2 cellular contexts compared by ENCODE assay signal in the genomic region with DNA sequence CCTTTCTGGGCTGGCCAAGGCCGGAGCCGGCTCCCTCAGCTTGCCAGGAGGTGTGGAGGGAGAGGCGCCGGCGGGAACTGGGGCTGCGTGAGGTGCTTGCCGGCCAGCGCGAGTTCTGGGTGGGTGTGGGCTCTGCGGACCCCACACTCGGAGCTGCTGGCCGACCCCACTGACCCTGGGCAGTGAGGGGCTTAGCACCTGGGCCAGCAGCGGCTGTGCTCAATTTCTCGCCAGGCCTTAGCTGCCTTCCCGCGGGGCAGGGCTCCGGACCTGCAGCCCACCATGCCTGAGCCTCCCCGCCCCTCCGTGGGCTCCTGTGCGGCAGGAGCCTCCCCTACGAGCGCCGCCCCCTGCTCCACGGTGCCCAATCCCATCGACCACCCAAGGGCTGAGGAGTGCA.
DNase-seq lines count a peak whose midpoint lies in the region; TF ChIP-seq lines count a peak whose summit lies in the region.
"Not testable (repeated sequence)": the region's sequence is repeated elsewhere in the genome, so short reads cannot be mapped to it uniquely, and the experiment has no call there.

No MANE protein-coding gene starts in this region.

- H3K27me3 ChIP-seq in testis = not testable (repeated sequence)

- not testable (repeated sequence) for TF ChIP-seq POLR2A in testis (IDR thresholded peaks at IDR 0.05)

- intact Hi-C loops in testis (cut with DNase I; ENCODE audit: low total_unique reads) = not testable (repeated sequence)

- H3K27ac ChIP-seq in testis = not testable (repeated sequence)

- H3K36me3 ChIP-seq in testis (ENCODE audit: low read depth, missing control alignments) = not testable (repeated sequence)

- TF ChIP-seq CTCF in testis (IDR thresholded peaks at IDR 0.05) = not testable (repeated sequence)

- peak; percentile 6 for DNase-seq in islet precursor cell
- DNase-seq in testis = not testable (repeated sequence)

- H3K4me3 ChIP-seq in testis = peak overlapping the region; percentile 19 to 34

- not testable (repeated sequence) for H3K9me3 ChIP-seq in testis

- WGBS in testis, 2 donors = 74% methylated on average over 20 of the region's 25 CpGs; no CpG with 5 or more reads in 1 of the 2 donors

- H3K4me1 ChIP-seq in testis = not testable (repeated sequence)
